In the genomic region with DNA sequence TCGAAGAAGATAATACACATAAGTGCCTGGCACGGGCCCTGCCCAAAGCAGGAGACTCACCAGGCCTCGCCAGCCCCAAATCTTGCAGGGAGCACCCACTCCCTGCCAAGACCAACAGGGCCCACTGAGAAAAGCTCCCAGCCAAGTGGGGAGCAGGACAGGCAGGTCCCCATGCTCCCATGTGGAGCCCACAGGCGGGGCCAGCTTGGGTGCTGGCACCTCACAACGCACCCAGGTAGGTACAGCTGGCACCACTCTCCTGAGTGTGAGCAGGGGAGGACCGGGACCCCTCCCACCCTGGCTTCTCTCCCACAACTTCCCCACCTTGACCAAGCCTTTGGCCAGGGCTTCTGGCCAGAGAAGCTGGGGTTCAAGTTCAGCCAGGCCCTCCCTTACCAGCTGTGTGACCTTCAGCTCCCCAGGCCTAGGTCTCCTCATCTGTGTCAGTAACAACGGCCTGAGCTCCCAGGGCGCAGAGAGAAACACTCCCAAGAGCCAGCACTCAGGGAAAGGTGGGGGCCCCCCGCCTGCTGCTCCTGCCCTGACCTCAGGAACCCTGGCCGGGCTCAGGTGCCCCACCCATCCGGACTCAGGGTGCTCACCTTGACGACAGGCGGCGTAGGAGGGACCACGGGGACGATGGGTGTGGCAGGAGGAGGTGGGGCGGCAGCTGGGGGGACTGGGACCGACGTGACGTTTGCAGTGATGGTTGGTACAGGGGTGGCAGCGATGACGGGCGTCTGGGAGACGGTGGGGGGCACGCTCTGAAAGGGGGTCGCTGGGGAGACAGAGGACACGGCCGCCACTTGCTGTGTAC, we compare ENCODE assay signal across 17 cellular contexts.
"Had no signal": no experiment of that assay in that cellular context is flagged by ENCODE, and none has a peak within 500 bp of the region (broad histone marks: within the 10 kb centered on the region; RNA-seq: fewer than 3 reads in every experiment).

No MANE protein-coding gene starts in this region.

- H3K4me3 ChIP-seq: esophagus squamous epithelium, lung, right lobe of liver, tibial artery, vagina had no signal

- H3K9me3 ChIP-seq: esophagus squamous epithelium, neutrophil, right lobe of liver, tibial artery, vagina had no signal

- H3K27ac ChIP-seq: esophagus squamous epithelium, neutrophil, tibial artery, vagina had no signal

- DNase-seq: activated B cell treated with CpG ODN at 0.5 μM for 24 hours; activated CD4-positive, alpha-beta T cell treated with anti-CD3 and anti-CD28 coated beads for 48 hours; activated CD8-positive, alpha-beta T cell treated with anti-CD3 and anti-CD28 coated beads for 36 hours; activated gamma-delta T cell treated with Interleukin-2 at 50 U/mL for 16 hours; activated naive CD8-positive, alpha-beta T cell treated with anti-CD3 and anti-CD28 coated beads for 36 hours; activated T-cell treated with anti-CD3 and anti-CD28 coated beads, Interleukin-2, amount 50 U/mL, for 72 hours; cortex of kidney; effector CD8-positive, alpha-beta T cell; esophagus squamous epithelium; naive B cell; stimulated activated CD4-positive, alpha-beta T cell treated with anti-CD3 and anti-CD28 coated beads, Interleukin-12 subunit alpha, Interleukin-12 subunit beta, amount 100 ng/mL, for 4 hours; stimulated activated CD4-positive, alpha-beta T cell treated with anti-CD3 and anti-CD28 coated beads, Interleukin-2, amount 100 ng/mL, for 24 hours; tibial artery had no signal

- H3K27me3 ChIP-seq: esophagus squamous epithelium, neutrophil, right lobe of liver, tibial artery, vagina had no signal

- ATAC-seq: activated CD8-positive, alpha-beta T cell treated with anti-CD3 and anti-CD28 coated beads for 36 hours; activated T-cell treated with anti-CD3 and anti-CD28 coated beads, Interleukin-2, amount 50 U/mL, for 72 hours had no signal
